Comparison of ENCODE assay signal across 1 cellular context in genomic region chr1:186829679-186830587, GRCh38.
TF ChIP-seq lines count a peak whose summit lies in the region.

No MANE protein-coding gene starts in this region.

TF ChIP-seq in HepG2, 621 proteins besides CTCF, POLR2A, EP300 and RAD21 (continued from another document):
- TF ChIP-seq THRA (CRISPR knock-in tag; IDR thresholded peaks at IDR 0.05; ENCODE audit: borderline replicate concordance) (no peak), ZNF275 (CRISPR knock-in tag; IDR thresholded peaks at IDR 0.05; ENCODE audit: borderline replicate concordance) (no peak), MAFK (conservative IDR thresholded peaks at IDR 0.05 in 1 of 2, IDR thresholded peaks at IDR 0.05 in 1 of 2; ENCODE audit: low read length in 2 of 2) (peak; percentile 69 to 83)
